Comparison of ENCODE assay signal across 14 cellular contexts in the genomic region with DNA sequence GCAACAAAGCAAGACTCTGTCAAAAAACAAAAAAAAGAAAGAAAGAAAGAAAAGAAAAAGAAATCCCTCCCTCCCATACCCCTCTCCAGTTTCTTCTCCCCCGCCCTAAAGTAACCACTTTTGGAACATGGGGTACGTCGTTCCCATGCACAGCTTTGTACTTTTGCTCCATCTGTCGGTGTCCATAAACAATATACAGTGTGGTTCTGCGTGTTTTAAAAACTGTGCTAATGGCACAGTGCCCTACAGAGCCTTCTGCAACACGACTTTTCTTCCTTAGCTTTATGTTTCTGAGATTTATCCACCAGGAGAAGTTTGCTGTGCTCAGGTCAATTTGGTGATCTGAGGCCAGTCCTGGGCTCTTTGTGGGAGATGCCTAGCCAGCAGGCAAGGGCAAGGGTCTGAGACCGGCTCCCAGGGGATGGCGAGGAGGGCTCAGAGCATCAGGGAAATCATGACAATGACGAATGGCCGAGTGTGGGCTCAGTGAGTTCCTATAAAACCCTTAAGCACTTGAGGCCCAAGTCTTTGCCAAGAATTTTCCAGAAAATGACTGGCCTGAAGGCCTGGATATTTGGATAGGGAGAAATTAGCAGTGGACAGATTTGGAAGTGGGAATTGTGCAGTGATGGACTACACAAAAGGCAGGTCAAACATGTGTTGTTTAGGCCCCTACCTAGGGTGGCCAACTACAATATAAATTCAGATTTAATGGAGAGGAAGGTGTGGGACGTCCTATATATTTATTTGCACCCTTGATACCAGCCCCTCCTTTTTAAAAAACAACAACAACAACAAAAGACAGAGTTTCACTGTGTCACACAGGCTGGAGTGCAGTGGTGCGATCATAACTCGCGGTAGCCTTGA. TPM values are rescaled to one million over a fixed set of nuclear protein-coding genes. Genes with fewer than 3 reads are reported as not detected.
DNase-seq lines count a peak whose midpoint lies in the region; ATAC-seq and TF ChIP-seq lines count a peak whose summit lies in the region.
"Had no signal": no experiment of that assay in that cellular context is flagged by ENCODE, and none has a peak within 500 bp of the region (broad histone marks: within the 10 kb centered on the region; RNA-seq: fewer than 3 reads in every experiment).

No MANE protein-coding gene starts in this region.

- H3K4me1 Mint-ChIP-seq in activated CD4-positive, alpha-beta T cell treated with anti-CD3 and anti-CD28 coated beads for 36 hours, result peaks cover 17% of the 10 kb centered on the region
- H3K4me1 Mint-ChIP-seq in memory B cell, result peaks cover 8% of the 10 kb centered on the region

- peaks cover 38% of the 10 kb centered on the region for H3K4me1 ChIP-seq in stomach smooth muscle (ENCODE audit: control insufficient read depth, insufficient read depth, low read length)
- peaks cover 3 to 20% of the 10 kb centered on the region in 2 donors for H3K4me1 ChIP-seq in adrenal gland (replicated peaks in 1 of 2)

- H3K4me3 ChIP-seq in stomach smooth muscle (ENCODE audit: low read length in 2 of 2) (no peak overlapping the region), adrenal gland (no peak overlapping the region)
- H3K4me3 ChIP-seq: gastrocnemius medialis, skin epidermis had no signal

- no peak for TF ChIP-seq POLR2A in adrenal gland (IDR thresholded peaks at IDR 0.05)

- no peaks in the 10 kb centered on the region for H3K9me3 Mint-ChIP-seq in activated CD4-positive, alpha-beta T cell treated with anti-CD3 and anti-CD28 coated beads for 36 hours (ENCODE audit: low read depth)
- no peaks in the 10 kb centered on the region for H3K9me3 Mint-ChIP-seq in memory B cell

- no peak for DNase-seq in activated CD4-positive, alpha-beta T cell treated with anti-CD3 and anti-CD28 coated beads for 36 hours
- no peak for DNase-seq in activated CD4-positive, alpha-beta T cell treated with anti-CD3 and anti-CD28 coated beads for 48 hours
- DNase-seq in SK-N-DZ (ENCODE audit: low spot score) (peak; percentile 38), memory B cell (ENCODE audit: low spot score in 2 of 2) (no peak), occipital lobe (lab: John Stamatoyannopoulos, UW) (no peak), NCI-H2029 treated with DMSO at 0.1 percent for 48 hours (lab: John Stamatoyannopoulos, UW) (no peak), adrenal gland (no peak)
- DNase-seq: DMS153, gastrocnemius medialis, kidney glomerular epithelial cell, SK-N-SH had no signal

- CTCF ChIA-PET in activated CD4-positive, alpha-beta T cell treated with anti-CD3 and anti-CD28 coated beads for 36 hours (lab: Charles Lee), result interaction anchor here (0.6 to 4.2 kb wide), 18 partner anchors 8 to 385 kb away, joined by 3 to 60 read pairs (median 4); partner anchors contain the start of gene ADNP

- H3K27ac ChIP-seq in stomach smooth muscle (ENCODE audit: low read length), result peak overlapping the region; percentile 77
- no peak overlapping the region for H3K27ac ChIP-seq in adrenal gland
- H3K27ac ChIP-seq: gastrocnemius medialis, KMS-11, skin epidermis had no signal

- WGBS in adrenal gland, 4 donors, result 73 to 85% (median 79%) methylated on average over 13 to 14 of the region's 14 CpGs

- no peak overlapping the region for H3K4me3 Mint-ChIP-seq in activated CD4-positive, alpha-beta T cell treated with anti-CD3 and anti-CD28 coated beads for 36 hours
- no peak overlapping the region for H3K4me3 Mint-ChIP-seq in memory B cell

- no peak for TF ChIP-seq CTCF in adrenal gland (IDR thresholded peaks at IDR 0.05)

- intact Hi-C loops in activated CD4-positive, alpha-beta T cell treated with anti-CD3 and anti-CD28 coated beads for 36 hours (cut with DNase I, micrococcal nuclease), result loop anchor here (5.0 to 10.0 kb wide), 3 partner anchors 119 to 742 kb away; no protein-coding TSS in a partner anchor
- intact Hi-C loops in adrenal gland (cut with DNase I), result loop anchor here (5.0 to 10.0 kb wide), 2 partner anchors 134 to 512 kb away; no protein-coding TSS in a partner anchor

- H3K9ac ChIP-seq in stomach smooth muscle (ENCODE audit: low read length in 2 of 2), result peak overlapping the region in 1 of 2 donors; percentile 29
- H3K9ac ChIP-seq: KMS-11, SK-N-SH had no signal

- H3K27ac Mint-ChIP-seq in activated CD4-positive, alpha-beta T cell treated with anti-CD3 and anti-CD28 coated beads for 36 hours, result peak overlapping the region; percentile 21
- H3K27ac Mint-ChIP-seq in memory B cell, result peak overlapping the region; percentile 31

- H3K27me3 ChIP-seq in stomach smooth muscle (ENCODE audit: control insufficient read depth in 1 of 2, insufficient read depth in 2 of 2, low read length in 2 of 2) (no peaks in the 10 kb centered on the region), adrenal gland (no peaks in the 10 kb centered on the region)
- H3K27me3 ChIP-seq: gastrocnemius medialis had no signal

- no peak for ATAC-seq in activated CD4-positive, alpha-beta T cell treated with anti-CD3 and anti-CD28 coated beads for 36 hours
- no peak for ATAC-seq in memory B cell (ENCODE audit: low read depth)
- ATAC-seq: gastrocnemius medialis had no signal

- no peaks in the 10 kb centered on the region for H3K9me3 ChIP-seq in stomach smooth muscle (ENCODE audit: control insufficient read depth in 2 of 2, low read length in 2 of 2)
- H3K9me3 ChIP-seq in adrenal gland (replicated peaks in 1 of 3), result no peaks in the 10 kb centered on the region
- H3K9me3 ChIP-seq: gastrocnemius medialis, SK-N-SH had no signal

- H3K27me3 Mint-ChIP-seq in activated CD4-positive, alpha-beta T cell treated with anti-CD3 and anti-CD28 coated beads for 36 hours, result no peaks in the 10 kb centered on the region
- H3K27me3 Mint-ChIP-seq in memory B cell, result no peaks in the 10 kb centered on the region

- H3K36me3 ChIP-seq in stomach smooth muscle (ENCODE audit: control insufficient read depth in 2 of 2, insufficient read depth in 2 of 2, low read length in 2 of 2) (no peaks in the 10 kb centered on the region), adrenal gland (replicated peaks in 1 of 2) (no peaks in the 10 kb centered on the region)
- H3K36me3 ChIP-seq: gastrocnemius medialis had no signal

- POLR2A ChIA-PET in activated CD4-positive, alpha-beta T cell treated with anti-CD3 and anti-CD28 coated beads for 36 hours (lab: Charles Lee), result interaction anchor here (0.6 kb wide), 3 partner anchors 26 to 228 kb away, joined by 3 to 4 read pairs (median 3); partner anchors contain the start of gene MOCS3

- H3K36me3 Mint-ChIP-seq in activated CD4-positive, alpha-beta T cell treated with anti-CD3 and anti-CD28 coated beads for 36 hours (ENCODE audit: low read depth), result no peaks in the 10 kb centered on the region
- H3K36me3 Mint-ChIP-seq in memory B cell, result no peaks in the 10 kb centered on the region

RNA-seq across cellular contexts. Expression of gene BCAS4, which starts 1.9 kb away (rescaled TPM):
- 10 to 100 TPM; 11.6 to 17.0 TPM for total RNA-seq in activated CD4-positive, alpha-beta T cell treated with anti-CD3 and anti-CD28 coated beads for 36 hours
- 18.4 and 26.0 TPM in 2 replicates for polyA plus RNA-seq in SK-N-DZ (2014; cell fraction: cytosol; rRNA removed)
- 28.8 and 32.0 TPM in 2 replicates for polyA plus RNA-seq in SK-N-DZ (2014; cell fraction: nucleus; rRNA removed)
- 9.8 TPM for total RNA-seq in occipital lobe
- total RNA-seq in adrenal gland, result 1 to 10 TPM in 6 of 8 donors, under 1 TPM in 2; 0.66 to 5.1 (median 2.0) TPM
- polyA plus RNA-seq in adrenal gland, result 1 to 10 TPM; 1.0 to 1.3 (median 1.2) TPM
